ENCODE assay signal across 17 cellular contexts in the genomic region with DNA sequence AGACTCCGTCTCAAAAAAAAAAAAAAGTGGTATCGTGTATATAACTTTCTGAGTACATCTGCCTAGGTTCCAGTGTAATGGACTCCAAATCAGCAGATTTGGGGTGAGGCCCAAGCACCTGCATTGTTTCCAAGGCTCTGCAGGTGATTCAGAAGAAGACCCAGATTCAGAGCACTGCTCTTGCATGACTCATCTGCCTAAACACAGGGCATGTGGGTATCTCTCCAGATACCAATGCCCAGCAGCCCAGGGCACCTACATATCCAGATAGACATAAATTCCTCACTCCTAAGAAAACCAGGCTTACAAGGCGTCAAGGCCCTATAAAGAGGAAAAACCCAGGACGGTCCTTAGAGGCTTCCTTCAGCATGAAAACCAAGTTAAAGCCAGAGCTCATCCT. TPM values are rescaled to one million over a fixed set of nuclear protein-coding genes. Genes with fewer than 3 reads are reported as not detected.
A peak's percentile ranks its signal among the peaks of the same experiment; 100 is the strongest.
DNase-seq lines count a peak whose midpoint lies in the region; ATAC-seq and TF ChIP-seq lines count a peak whose summit lies in the region.
"Had no signal": no experiment of that assay in that cellular context is flagged by ENCODE, and none has a peak within 500 bp of the region (broad histone marks: within the 10 kb centered on the region; RNA-seq: fewer than 3 reads in every experiment).

No MANE protein-coding gene starts in this region.

- no peak for DNase-seq in activated naive CD4-positive, alpha-beta T cell treated with anti-CD3 and anti-CD28 coated beads, Interleukin-2, amount 50 U/mL, for 72 hours (ENCODE audit: low spot score in 2 of 2)
- no peak for DNase-seq in activated naive CD4-positive, alpha-beta T cell treated with Interleukin-2 at 50 U/mL for 16 hours
- DNase-seq in Panc1 (ENCODE audit: low read depth, low spot score): no peak
- no peak for DNase-seq in neuronal stem cell (ENCODE audit: low spot score)
- DNase-seq in iPS-NIHi7 (ENCODE audit: extremely low spot score): no peak
- no peak for DNase-seq in RPMI8226
- DNase-seq: CD8-positive, alpha-beta T cell; DMS79; HFFc6; KBM-7; MV-4-11; NCI-H1694 treated with DMSO at 0.1 percent for 48 hours had no signal

- no peak for TF ChIP-seq CTCF in Panc1 (IDR thresholded peaks at IDR 0.05)

- H3K79me1 ChIP-seq in neuronal stem cell (ENCODE audit: low read depth, low read length): no peaks in the 10 kb centered on the region

- H3K9me3 ChIP-seq in Panc1 (ENCODE audit: control insufficient read depth, insufficient read depth, low read depth, low read length) (no peaks in the 10 kb centered on the region), neuronal stem cell (replicated peaks in 1 of 2; ENCODE audit: control insufficient read depth in 2 of 2, insufficient read depth in 1 of 2, low read depth in 1 of 2, low read length in 2 of 2) (peaks cover 0 to 13% of the 10 kb centered on the region in 2 donors)
- H3K9me3 ChIP-seq: A549 had no signal

- H3K4me1 ChIP-seq in Panc1 (ENCODE audit: control insufficient read depth, insufficient read depth, low read length) (no peaks in the 10 kb centered on the region), neuronal stem cell (ENCODE audit: control insufficient read depth in 2 of 2, insufficient read depth in 1 of 2, low read depth in 1 of 2, low read length in 2 of 2) (no peaks in the 10 kb centered on the region)
- H3K4me1 ChIP-seq: A549, BLaER1 had no signal

- ATAC-seq in activated naive CD4-positive, alpha-beta T cell treated with anti-CD3 and anti-CD28 coated beads, Interleukin-2, amount 50 U/mL, for 72 hours: peak; percentile 26 to 55
- ATAC-seq in Panc1 (peak; percentile 62), GM19395 (IDR thresholded peaks at IDR 0.05; ENCODE audit: unreplicated experiment) (no peak)
- ATAC-seq in activated T-helper 17 cell treated with anti-CD3 and anti-CD28 coated beads, Interleukin-2, amount 50 U/mL, for 72 hours (replicated peaks): peak; percentile 39
- ATAC-seq: A549; CD8-positive, alpha-beta T cell; HepG2 had no signal

- no peaks in the 10 kb centered on the region for H3K9me3 Mint-ChIP-seq in activated naive CD4-positive, alpha-beta T cell treated with anti-CD3 and anti-CD28 coated beads, Interleukin-2, amount 50 U/mL, for 72 hours
- no peaks in the 10 kb centered on the region for H3K9me3 Mint-ChIP-seq in activated T-helper 17 cell treated with anti-CD3 and anti-CD28 coated beads, Interleukin-2, amount 50 U/mL, for 72 hours
- H3K9me3 Mint-ChIP-seq: CD8-positive, alpha-beta T cell; HFFc6 had no signal

- no peak overlapping the region for H2AK5ac ChIP-seq in neuronal stem cell (ENCODE audit: low read depth, low read length)

- peaks cover 11 to 24% of the 10 kb centered on the region in 2 donors for H3K36me3 Mint-ChIP-seq in activated naive CD4-positive, alpha-beta T cell treated with anti-CD3 and anti-CD28 coated beads, Interleukin-2, amount 50 U/mL, for 72 hours
- peaks cover 82% of the 10 kb centered on the region for H3K36me3 Mint-ChIP-seq in activated T-helper 17 cell treated with anti-CD3 and anti-CD28 coated beads, Interleukin-2, amount 50 U/mL, for 72 hours (ENCODE audit: low read depth)
- H3K36me3 Mint-ChIP-seq: CD8-positive, alpha-beta T cell had no signal

- H3K4me3 Mint-ChIP-seq in activated T-helper 17 cell treated with anti-CD3 and anti-CD28 coated beads, Interleukin-2, amount 50 U/mL, for 72 hours: no peak overlapping the region
- H3K4me3 Mint-ChIP-seq: CD8-positive, alpha-beta T cell; HFFc6 had no signal

- no peak overlapping the region for H2AFZ ChIP-seq in neuronal stem cell (ENCODE audit: low read length)

- H3K27ac ChIP-seq in Panc1 (ENCODE audit: low read length): no peak overlapping the region
- no peak overlapping the region for H3K27ac ChIP-seq in neuronal stem cell (replicated peaks; ENCODE audit: low read length)
- H3K27ac ChIP-seq: A549, BLaER1 had no signal

- H3K36me3 ChIP-seq in Panc1 (ENCODE audit: control insufficient read depth, insufficient read depth, low read length) (peaks cover 12% of the 10 kb centered on the region; the same call in 1 of the 2 replicates), neuronal stem cell (replicated peaks in 1 of 2; ENCODE audit: control insufficient read depth in 2 of 2, insufficient read depth in 2 of 2, low read length in 2 of 2) (peaks cover 36 to 83% of the 10 kb centered on the region in 2 donors)

- H3K27me3 ChIP-seq in Panc1 (ENCODE audit: control insufficient read depth, insufficient read depth, low read length) (no peaks in the 10 kb centered on the region), neuronal stem cell (ENCODE audit: control insufficient read depth in 3 of 3, insufficient read depth in 3 of 3, low read depth in 1 of 3, low read length in 3 of 3) (no peaks in the 10 kb centered on the region)
- H3K27me3 ChIP-seq: BLaER1 had no signal

- no peak overlapping the region for H3K9ac ChIP-seq in neuronal stem cell (ENCODE audit: low read depth, low read length, poor library complexity)
- H3K9ac ChIP-seq: BLaER1 had no signal

- H4K91ac ChIP-seq in neuronal stem cell (ENCODE audit: low read depth, low read length, poor library complexity): no peak overlapping the region

- no peak overlapping the region for H2BK15ac ChIP-seq in neuronal stem cell (ENCODE audit: low read length)

- no peak overlapping the region for H2BK120ac ChIP-seq in neuronal stem cell (ENCODE audit: low read depth, low read length)

- no peak overlapping the region for H3K27ac Mint-ChIP-seq in activated naive CD4-positive, alpha-beta T cell treated with anti-CD3 and anti-CD28 coated beads, Interleukin-2, amount 50 U/mL, for 72 hours
- no peak overlapping the region for H3K27ac Mint-ChIP-seq in activated T-helper 17 cell treated with anti-CD3 and anti-CD28 coated beads, Interleukin-2, amount 50 U/mL, for 72 hours
- H3K27ac Mint-ChIP-seq: CD8-positive, alpha-beta T cell; HFFc6 had no signal

- H4K8ac ChIP-seq in neuronal stem cell (ENCODE audit: low read depth, low read length): no peak overlapping the region

- H3K14ac ChIP-seq in neuronal stem cell (ENCODE audit: low read length): no peak overlapping the region

- intact Hi-C loops in Panc1 (cut with micrococcal nuclease; ENCODE audit: unreplicated experiment): no loop called here

- CTCF ChIA-PET in Panc1 (lab: Charles Lee): no interaction called here

- no TSS peak for BruUV-seq in Panc1 (replicated peaks; lab: Mats Ljungman, UMichigan)

- no peak overlapping the region for H3K4ac ChIP-seq in neuronal stem cell (ENCODE audit: low read length)

- H2BK12ac ChIP-seq in neuronal stem cell (ENCODE audit: low read length): peak overlapping the region; percentile 16

- WGBS in neuronal stem cell (ENCODE audit: extremely low coverage in 2 of 2, insufficient read length in 2 of 2, insufficient replicate concordance in 1 of 2), 2 donors: no CpG with 5 or more reads among the region's 4 CpGs

- no peak overlapping the region for H2BK5ac ChIP-seq in neuronal stem cell (ENCODE audit: low read length)

- in situ Hi-C loops in Panc1 (cut with HindIII; ENCODE audit: low pct_unique_long_range_greater_than_20kb, low sequenced_read_pairs): no loop called here

- POLR2A ChIA-PET in Panc1 (lab: Charles Lee): no interaction called here

- no peaks in the 10 kb centered on the region for H3K27me3 Mint-ChIP-seq in activated T-helper 17 cell treated with anti-CD3 and anti-CD28 coated beads, Interleukin-2, amount 50 U/mL, for 72 hours

- no peak overlapping the region for H3K18ac ChIP-seq in neuronal stem cell (ENCODE audit: low read length)

- H3K23ac ChIP-seq in neuronal stem cell (ENCODE audit: low read depth, low read length, poor library complexity): no peak overlapping the region

- H3K4me3 ChIP-seq in Panc1 (ENCODE audit: low read depth in 2 of 2, low read length in 2 of 2) (no peak overlapping the region), neuronal stem cell (ENCODE audit: low read length in 2 of 2) (no peak overlapping the region)
- H3K4me3 ChIP-seq: A549, BLaER1 had no signal

- no peak overlapping the region for H3K4me2 ChIP-seq in neuronal stem cell (ENCODE audit: insufficient read depth, low read length, poor library complexity, severe bottlenecking)
- H3K4me2 ChIP-seq: A549, BLaER1 had no signal

- no peaks in the 10 kb centered on the region for H3K4me1 Mint-ChIP-seq in activated T-helper 17 cell treated with anti-CD3 and anti-CD28 coated beads, Interleukin-2, amount 50 U/mL, for 72 hours

RNA-seq across cellular contexts. Expression of a gene that starts 24.3 kb away (rescaled TPM):
- total RNA-seq in activated naive CD4-positive, alpha-beta T cell treated with anti-CD3 and anti-CD28 coated beads, Interleukin-2, amount 50 U/mL, for 72 hours: 10 to 100 TPM; 22.4 to 23.8 TPM
- total RNA-seq in Panc1 (2021; ENCODE audit: unreplicated experiment): 18.0 TPM
- polyA plus RNA-seq in Panc1 (2012; ENCODE audit: insufficient read length): 14.1 TPM
- 10 to 100 TPM; 13.1 to 21.2 TPM for total RNA-seq in activated T-helper 17 cell treated with anti-CD3 and anti-CD28 coated beads, Interleukin-2, amount 50 U/mL, for 72 hours
- polyA plus RNA-seq in neuronal stem cell (2013, experiment 1 of 2): 14.2 TPM
- polyA plus RNA-seq in neuronal stem cell (2013, experiment 2 of 2): 14.2 TPM

RNA-seq across cellular contexts. Expression of a gene that starts 38.9 kb away (rescaled TPM):
- 10 to 100 TPM; 26.3 to 29.4 TPM for total RNA-seq in activated naive CD4-positive, alpha-beta T cell treated with anti-CD3 and anti-CD28 coated beads, Interleukin-2, amount 50 U/mL, for 72 hours
- 43.5 TPM for total RNA-seq in Panc1 (2021; ENCODE audit: unreplicated experiment)
- polyA plus RNA-seq in Panc1 (2012; ENCODE audit: insufficient read length): 36.7 TPM
- 10 to 100 TPM; 23.6 to 38.2 TPM for total RNA-seq in activated T-helper 17 cell treated with anti-CD3 and anti-CD28 coated beads, Interleukin-2, amount 50 U/mL, for 72 hours
- 66.2 TPM for polyA plus RNA-seq in neuronal stem cell (2013, experiment 1 of 2)
- 68.7 TPM for polyA plus RNA-seq in neuronal stem cell (2013, experiment 2 of 2)

RNA-seq across cellular contexts. Expression of a gene that starts 45.3 kb away (rescaled TPM):
- total RNA-seq in activated naive CD4-positive, alpha-beta T cell treated with anti-CD3 and anti-CD28 coated beads, Interleukin-2, amount 50 U/mL, for 72 hours: 100 to 1,000 TPM; 181 to 391 TPM
- 127 TPM for total RNA-seq in Panc1 (2021; ENCODE audit: unreplicated experiment)
- polyA plus RNA-seq in Panc1 (2012; ENCODE audit: insufficient read length): 36.1 TPM
- total RNA-seq in activated T-helper 17 cell treated with anti-CD3 and anti-CD28 coated beads, Interleukin-2, amount 50 U/mL, for 72 hours: 100 to 1,000 TPM; 201 to 270 TPM
- 211 TPM for polyA plus RNA-seq in neuronal stem cell (2013, experiment 1 of 2)
- 209 TPM for polyA plus RNA-seq in neuronal stem cell (2013, experiment 2 of 2)

RNA-seq across cellular contexts. Expression of a gene that starts 45.6 kb away (rescaled TPM):
- total RNA-seq in activated naive CD4-positive, alpha-beta T cell treated with anti-CD3 and anti-CD28 coated beads, Interleukin-2, amount 50 U/mL, for 72 hours: 10 to 100 TPM; 10.5 to 13.1 TPM
- total RNA-seq in Panc1 (2021; ENCODE audit: unreplicated experiment): 26.7 TPM
- polyA plus RNA-seq in Panc1 (2012; ENCODE audit: insufficient read length): 12.8 TPM
- 10 to 100 TPM in 1 of 2 donors, 1 to 10 TPM in 1; 9.2 to 13.6 TPM for total RNA-seq in activated T-helper 17 cell treated with anti-CD3 and anti-CD28 coated beads, Interleukin-2, amount 50 U/mL, for 72 hours
- 32.9 TPM for polyA plus RNA-seq in neuronal stem cell (2013, experiment 1 of 2)
- 32.6 TPM for polyA plus RNA-seq in neuronal stem cell (2013, experiment 2 of 2)
- total RNA-seq: CD8-positive, alpha-beta T cell had no signal
